ENCODE assay signal across 8 cellular contexts in the genomic region with DNA sequence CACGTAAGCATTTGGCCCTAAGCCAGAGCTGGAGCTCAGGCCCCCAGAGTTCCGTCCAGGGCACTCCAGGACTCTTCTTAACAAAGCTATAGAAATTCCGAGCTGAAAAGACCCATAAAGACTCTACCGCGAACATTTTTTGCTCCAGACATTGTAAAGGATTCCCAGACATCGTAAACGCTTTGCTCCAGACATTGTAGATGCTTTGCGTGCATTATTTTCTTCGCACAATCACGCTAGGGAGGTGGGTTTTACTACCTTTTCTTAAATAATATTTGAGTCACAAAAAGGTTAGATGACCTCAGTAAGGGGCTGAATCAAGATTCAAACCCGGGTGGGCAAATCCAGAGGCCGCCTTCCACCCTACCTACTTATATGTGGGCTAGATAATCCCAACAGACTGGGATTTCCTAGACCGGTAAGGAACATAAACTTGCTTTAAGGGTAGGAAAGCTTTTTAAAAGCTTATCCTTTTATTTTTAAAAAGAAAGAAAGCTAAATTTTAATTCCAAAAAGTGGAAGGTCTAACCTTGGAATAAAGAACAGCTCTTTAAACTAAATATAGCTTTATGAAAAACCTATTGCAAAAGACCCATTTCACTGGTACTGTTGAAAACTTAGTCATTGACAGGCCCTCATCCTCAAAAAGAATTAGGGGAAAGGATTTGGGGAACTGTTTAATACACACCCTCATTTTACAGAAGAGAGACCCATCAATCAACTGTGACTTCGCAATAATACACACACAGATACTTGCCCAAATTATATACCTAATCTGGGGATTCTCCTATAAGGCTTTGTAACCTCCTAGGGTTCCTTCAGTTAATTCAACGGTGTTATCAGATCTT. TPM values are rescaled to one million over a fixed set of nuclear protein-coding genes. Genes with fewer than 3 reads are reported as not detected.
DNase-seq lines count a peak whose midpoint lies in the region; ATAC-seq, FAIRE-seq and TF ChIP-seq lines count a peak whose summit lies in the region.

No MANE protein-coding gene starts in this region.

- H3K14ac ChIP-seq in mesenchymal stem cell (ENCODE audit: low read length in 2 of 2) = peak overlapping the region in 1 of 2 experiments; percentile 63

- no peak for TF ChIP-seq POLR2A in NB4 (IDR thresholded peaks at IDR 0.05; ENCODE audit: extremely low read depth, insufficient read length)

- H2BK12ac ChIP-seq in mesenchymal stem cell (ENCODE audit: low read length in 2 of 2) = no peak overlapping the region

- peak overlapping the region; percentile 95 for H3K9ac ChIP-seq in mesenchymal stem cell (ENCODE audit: low read length)

- peak overlapping the region; percentile 92 for H3K4me3 ChIP-seq in NB4 (ENCODE audit: low read depth, low read length)
- peak overlapping the region; percentile 80 for H3K4me3 ChIP-seq in bronchial epithelial cell (ENCODE audit: low read depth, low read length)
- peak overlapping the region; percentile 88 to 90 for H3K4me3 ChIP-seq in mesenchymal stem cell (ENCODE audit: insufficient read depth in 1 of 2, low read depth in 1 of 2, low read length in 2 of 2)

- H3K9me3 ChIP-seq in mesenchymal stem cell (ENCODE audit: control insufficient read depth, low read length) = no peaks in the 10 kb centered on the region

- H2BK5ac ChIP-seq in mesenchymal stem cell (ENCODE audit: low read depth, low read length, poor library complexity, severe bottlenecking) = peak overlapping the region; percentile 87

- 18% methylated on average over 13 of the region's 15 CpGs for WGBS in mesenchymal stem cell

- ATAC-seq in GM21737 (IDR thresholded peaks at IDR 0.05; ENCODE audit: unreplicated experiment) = no peak
- no peak for ATAC-seq in esophagus mucosa
- no peak for ATAC-seq in GM18867 (IDR thresholded peaks at IDR 0.05; ENCODE audit: unreplicated experiment)

- peak overlapping the region; percentile 12 for H2BK15ac ChIP-seq in mesenchymal stem cell (ENCODE audit: low read depth, poor library complexity, severe bottlenecking)

- peaks cover 1% of the 10 kb centered on the region for H3K79me1 ChIP-seq in mesenchymal stem cell (replicated peaks; ENCODE audit: low read length, poor library complexity, severe bottlenecking)

- peak overlapping the region; percentile 85 for H4K91ac ChIP-seq in mesenchymal stem cell (ENCODE audit: low read length)

- TF ChIP-seq CTCF in NB4 (IDR thresholded peaks at IDR 0.05; ENCODE audit: low read depth, low read length) = no peak
- no peak for TF ChIP-seq CTCF in bronchial epithelial cell (IDR thresholded peaks at IDR 0.05; ENCODE audit: insufficient read depth, low read length, severe bottlenecking)

- H2BK120ac ChIP-seq in mesenchymal stem cell (ENCODE audit: low read depth, low read length) = no peak overlapping the region

- peaks cover 31% of the 10 kb centered on the region for H3K4me1 ChIP-seq in mesenchymal stem cell (ENCODE audit: control insufficient read depth, insufficient read depth, low read depth, low read length)

- H4K8ac ChIP-seq in mesenchymal stem cell (ENCODE audit: low read length) = peak overlapping the region; percentile 78

- peak overlapping the region; percentile 73 for H3K4me2 ChIP-seq in mesenchymal stem cell (ENCODE audit: low read length, poor library complexity, severe bottlenecking)

- peak overlapping the region; percentile 70 for H2AK5ac ChIP-seq in mesenchymal stem cell (ENCODE audit: low read length, severe bottlenecking)

- no peak for FAIRE-seq in bronchial epithelial cell (lab: Jason Lieb, UNC)

- H2AFZ ChIP-seq in mesenchymal stem cell (ENCODE audit: low read depth, low read length) = peak overlapping the region; percentile 10

- H3K4ac ChIP-seq in mesenchymal stem cell (ENCODE audit: low read depth in 1 of 2, low read length in 2 of 2) = peak overlapping the region; percentile 49 to 81

- H3K27ac ChIP-seq in mesenchymal stem cell (ENCODE audit: low read length, poor library complexity, severe bottlenecking) = peak overlapping the region; percentile 91

- no peak overlapping the region for H3K23ac ChIP-seq in mesenchymal stem cell (ENCODE audit: low read length in 2 of 2)

- H3K27me3 ChIP-seq in bronchial epithelial cell (ENCODE audit: control insufficient read depth, insufficient read depth, low read length) (no peaks in the 10 kb centered on the region), mesenchymal stem cell (ENCODE audit: control insufficient read depth in 1 of 2, insufficient read depth in 1 of 2, low read length in 2 of 2) (no peaks in the 10 kb centered on the region)

- H3K36me3 ChIP-seq in bronchial epithelial cell (ENCODE audit: control insufficient read depth, insufficient read depth, low read length) (peaks cover 7% of the 10 kb centered on the region), mesenchymal stem cell (ENCODE audit: control insufficient read depth in 1 of 2, insufficient read depth in 2 of 2, low read depth in 1 of 2, low read length in 2 of 2) (peaks cover 5 to 10% of the 10 kb centered on the region in 2 experiments)

- peak overlapping the region; percentile 92 to 98 for H3K18ac ChIP-seq in mesenchymal stem cell (ENCODE audit: low read depth in 1 of 2, low read length in 2 of 2)

- DNase-seq in EH (ENCODE audit: low read depth) (peak; percentile 81), NB4 (ENCODE audit: low read depth) (peak; percentile 48), bronchial epithelial cell (ENCODE audit: low read depth) (no peak), mesenchymal stem cell (peak; percentile 80), SKM-1 treated with dmso at 0.1 percent for 144 hours (lab: John Stamatoyannopoulos, UW; ENCODE audit: unreplicated experiment) (no peak)

RNA-seq across cellular contexts. Expression of a gene that starts 0.8 kb away (rescaled TPM):
- 65.6 and 75.3 TPM in 2 replicates for total RNA-seq in bronchial epithelial cell
- polyA plus RNA-seq in mesenchymal stem cell (2013, experiment 1 of 2) = 50.6 TPM
- 50.3 TPM for polyA plus RNA-seq in mesenchymal stem cell (2013, experiment 2 of 2)
- 71.5 TPM for total RNA-seq in esophagus mucosa

Comparison
In these comparisons a context has a peak if more than half of its experiments do, and no peak if none do; other contexts are left out.
1. DNase-seq: peak in EH (single experiment), NB4 (single experiment) and mesenchymal stem cell (single experiment); none in bronchial epithelial cell (single experiment) and SKM-1 treated with dmso at 0.1 percent for 144 hours (single experiment).
2. Peak in every context shown above with its lines, with median percentiles within 50 percentile points of each other: H3K4me3 ChIP-seq.